Comparison of ENCODE assay signal across 17 cellular contexts in genomic region chr3:195911041-195911945, GRCh38. TPM values are rescaled to one million over a fixed set of nuclear protein-coding genes. Genes with fewer than 3 reads are reported as not detected.
DNase-seq lines count a peak whose midpoint lies in the region; ATAC-seq, FAIRE-seq and TF ChIP-seq lines count a peak whose summit lies in the region.
"Had no signal": no experiment of that assay in that cellular context is flagged by ENCODE, and none has a peak within 500 bp of the region (broad histone marks: within the 10 kb centered on the region; RNA-seq: fewer than 3 reads in every experiment).

No MANE protein-coding gene starts in this region.

- no peak overlapping the region for H3K4me3 Mint-ChIP-seq in CD8-positive, alpha-beta T cell

- DNase-seq in CD8-positive, alpha-beta T cell: no peak
- DNase-seq in RPMI7951 (ENCODE audit: low read depth): peak; percentile 13
- DNase-seq in endothelial cell of umbilical vein (ENCODE audit: low read depth, low spot score): no peak
- DNase-seq in posterior vena cava (ENCODE audit: low spot score): peak; percentile 32
- no peak for DNase-seq in SKM-1 treated with dmso at 0.1 percent for 144 hours (lab: John Stamatoyannopoulos, UW; ENCODE audit: unreplicated experiment)
- DNase-seq in NCI-H1048 (lab: John Stamatoyannopoulos, UW): no peak
- no peak for DNase-seq in stimulated activated CD8-positive, alpha-beta memory T cell treated with anti-CD3 and anti-CD28 coated beads, Interleukin-4, amount 100 ng/mL, for 48 hours
- DNase-seq: activated CD4-positive, alpha-beta T cell treated with anti-CD3 and anti-CD28 coated beads, Interleukin-2, amount 10 ng/mL, durations not matched to agents 24 days and 14 days; activated T-cell treated with anti-CD3 and anti-CD28 coated beads, Interleukin-2, amount 50 U/mL, for 4 hours; AML-193; cortex of kidney; GF-D8; NCI-H187 treated with DMSO at 0.1 percent for 48 hours; NCI-H524 had no signal

- no peak overlapping the region for H3K27ac ChIP-seq in CD8-positive, alpha-beta T cell (ENCODE audit: low read depth, low read length)
- H3K27ac ChIP-seq in endothelial cell of umbilical vein (ENCODE audit: insufficient read depth, low read depth, low read length): no peak overlapping the region
- H3K27ac ChIP-seq: ovary had no signal

- H3K9me1 ChIP-seq in endothelial cell of umbilical vein (replicated peaks; ENCODE audit: control insufficient read depth, extremely low read depth, insufficient read depth, low read length): no peaks in the 10 kb centered on the region

- peaks cover 2% of the 10 kb centered on the region for H3K27me3 Mint-ChIP-seq in CD8-positive, alpha-beta T cell (ENCODE audit: low read depth)

- peak overlapping the region; percentile 41 for H3K27ac Mint-ChIP-seq in CD8-positive, alpha-beta T cell
- H3K27ac Mint-ChIP-seq: T-helper 1 cell treated with Interleukin-12 subunit alpha and Interleukin-12 subunit beta and Interleukin-4 antibody, amounts not matched to agents 30 μg/mL and 1 μg/mL, for 36 hours had no signal

- H3K9me3 ChIP-seq in CD8-positive, alpha-beta T cell (ENCODE audit: low read length): no peaks in the 10 kb centered on the region
- no peaks in the 10 kb centered on the region for H3K9me3 ChIP-seq in endothelial cell of umbilical vein (replicated peaks; ENCODE audit: control insufficient read depth, insufficient read depth, low read length)
- H3K9me3 ChIP-seq: ovary had no signal

- TF ChIP-seq CTCF in CD8-positive, alpha-beta T cell (IDR thresholded peaks at IDR 0.05): no peak
- no peak for TF ChIP-seq CTCF in endothelial cell of umbilical vein (IDR thresholded peaks at IDR 0.05; ENCODE audit: extremely low read depth in 1 of 2, insufficient read depth in 1 of 2, low read depth in 1 of 2, low read length in 2 of 2)

- FAIRE-seq in endothelial cell of umbilical vein (lab: Jason Lieb, UNC): peak; percentile 66

- intact Hi-C loops in CD8-positive, alpha-beta T cell (cut with DNase I, micrococcal nuclease): loop anchor here in 1 of 2 experiments (5.0 kb wide), 1 partner anchor 164 kb away; no protein-coding TSS in a partner anchor
- intact Hi-C loops in endothelial cell of umbilical vein (cut with micrococcal nuclease): no loop called here
- intact Hi-C loops in posterior vena cava (cut with DNase I): loop anchor here in 1 of 2 donors (10.0 kb wide), 1 partner anchor 46 kb away; no protein-coding TSS in a partner anchor

- dilution Hi-C loops in endothelial cell of umbilical vein (cut with MboI; ENCODE audit: extremely low pct_ligation_motif_present, low sequenced_read_pairs): no loop called here

- CTCF ChIA-PET in CD8-positive, alpha-beta T cell (lab: Charles Lee): interaction anchor here (0.6 to 6.7 kb wide), 6 partner anchors 12 to 641 kb away, joined by 3 to 208 read pairs (median 3); no protein-coding TSS in a partner anchor
- CTCF ChIA-PET in endothelial cell of umbilical vein (lab: Charles Lee): interaction anchor here (1.2 to 6.7 kb wide), 6 partner anchors 9 to 62 kb away, joined by 3 to 147 read pairs (median 41); no protein-coding TSS in a partner anchor

- peaks cover 29% of the 10 kb centered on the region for H3K4me1 ChIP-seq in CD8-positive, alpha-beta T cell (ENCODE audit: insufficient read depth, low read length)
- no peaks in the 10 kb centered on the region for H3K4me1 ChIP-seq in endothelial cell of umbilical vein (ENCODE audit: control insufficient read depth, extremely low read depth, insufficient read depth, low read length)

- H3K36me3 ChIP-seq in CD8-positive, alpha-beta T cell (ENCODE audit: insufficient read depth, low read length): no peaks in the 10 kb centered on the region
- H3K36me3 ChIP-seq in endothelial cell of umbilical vein (ENCODE audit: control insufficient read depth in 2 of 2, extremely low read depth in 1 of 2, insufficient read depth in 2 of 2, low read length in 2 of 2): no peaks in the 10 kb centered on the region
- H3K36me3 ChIP-seq: ovary had no signal

- no peak for TF ChIP-seq POLR2A in endothelial cell of umbilical vein (IDR thresholded peaks at IDR 0.05; ENCODE audit: low read depth, low read length)

- H2AFZ ChIP-seq in endothelial cell of umbilical vein (ENCODE audit: low read depth, low read length): no peak overlapping the region

- no peaks in the 10 kb centered on the region for H3K79me2 ChIP-seq in endothelial cell of umbilical vein (ENCODE audit: control insufficient read depth, insufficient read depth, low read length)

- peaks cover 26% of the 10 kb centered on the region for H3K4me1 Mint-ChIP-seq in CD8-positive, alpha-beta T cell (ENCODE audit: low read depth)

- no peaks in the 10 kb centered on the region for H3K27me3 ChIP-seq in CD8-positive, alpha-beta T cell (ENCODE audit: insufficient read depth, low read length)
- peaks cover 1 to 3% of the 10 kb centered on the region in 2 experiments for H3K27me3 ChIP-seq in endothelial cell of umbilical vein (ENCODE audit: control insufficient read depth in 2 of 2, insufficient read depth in 2 of 2, low read length in 2 of 2)
- H3K27me3 ChIP-seq: ovary had no signal

- no peak overlapping the region for H3K9ac ChIP-seq in endothelial cell of umbilical vein (replicated peaks; ENCODE audit: extremely low read depth, insufficient read depth, low read length)

- POLR2A ChIA-PET in CD8-positive, alpha-beta T cell (lab: Charles Lee): interaction anchor here (0.9 to 1.2 kb wide), 2 partner anchors 16 to 51 kb away, joined by 4 to 6 read pairs; no protein-coding TSS in a partner anchor
- POLR2A ChIA-PET in endothelial cell of umbilical vein (lab: Charles Lee): no interaction called here

- peaks cover 3% of the 10 kb centered on the region for H3K36me3 Mint-ChIP-seq in CD8-positive, alpha-beta T cell

- no peak overlapping the region for H3K4me2 ChIP-seq in endothelial cell of umbilical vein (ENCODE audit: insufficient read depth, low read length)

- no TSS peak for BruUV-seq in endothelial cell of umbilical vein (replicated peaks; lab: Mats Ljungman, UMichigan)

- H4K20me1 ChIP-seq in endothelial cell of umbilical vein (replicated peaks; ENCODE audit: control insufficient read depth, extremely low read depth, insufficient read depth, low read length): no peaks in the 10 kb centered on the region

- ATAC-seq in CD8-positive, alpha-beta T cell: no peak
- no peak for ATAC-seq in HG02623 (IDR thresholded peaks at IDR 0.05; ENCODE audit: unreplicated experiment)
- ATAC-seq: activated T-cell treated with anti-CD3 and anti-CD28 coated beads, Interleukin-2, amount 50 U/mL, for 4 hours had no signal

- H3K4me3 ChIP-seq in CD8-positive, alpha-beta T cell (ENCODE audit: low read depth, low read length): no peak overlapping the region
- H3K4me3 ChIP-seq in endothelial cell of umbilical vein (replicated peaks in 1 of 3; ENCODE audit: insufficient read depth in 1 of 3, low read depth in 1 of 3, low read length in 3 of 3): no peak overlapping the region
- H3K4me3 ChIP-seq: ovary had no signal

- no peaks in the 10 kb centered on the region for H3K9me3 Mint-ChIP-seq in CD8-positive, alpha-beta T cell
- H3K9me3 Mint-ChIP-seq: activated CD4-positive, alpha-beta T cell treated with anti-CD3 and anti-CD28 coated beads, Interleukin-2, amount 10 ng/mL, durations not matched to agents 24 days and 14 days; activated T-cell treated with anti-CD3 and anti-CD28 coated beads, Interleukin-2, amount 50 U/mL, for 4 hours; T-helper 1 cell treated with Interleukin-12 subunit alpha and Interleukin-12 subunit beta and Interleukin-4 antibody, amounts not matched to agents 30 μg/mL and 1 μg/mL, for 36 hours had no signal

TF ChIP-seq in endothelial cell of umbilical vein, 7 proteins besides CTCF, POLR2A, EP300 and RAD21:
- TF ChIP-seq GATA2 (IDR thresholded peaks at IDR 0.05; ENCODE audit: insufficient read depth, insufficient read length, low read depth, low read length): no peak
- no peak for TF ChIP-seq JUN (IDR thresholded peaks at IDR 0.05; ENCODE audit: borderline replicate concordance, insufficient read depth, insufficient read length, low read depth)
- TF ChIP-seq EZH2 (IDR thresholded peaks at IDR 0.05; ENCODE audit: borderline replicate concordance, low read depth, low read length, severe bottlenecking): no peak
- TF ChIP-seq POLR2AphosphoS5 (IDR thresholded peaks at IDR 0.05; ENCODE audit: insufficient read depth, low read depth, low read length): no peak
- TF ChIP-seq FOS (IDR thresholded peaks at IDR 0.05; ENCODE audit: borderline replicate concordance, insufficient read depth, low read length): no peak
- TF ChIP-seq MAX (IDR thresholded peaks at IDR 0.05; ENCODE audit: insufficient read depth, insufficient read length): no peak
- TF ChIP-seq MYC (IDR thresholded peaks at IDR 0.05; ENCODE audit: low read depth, low read length): no peak

RNA-seq across cellular contexts. Expression of gene TNK2, which starts 2.9 kb away (rescaled TPM):
- total RNA-seq in CD8-positive, alpha-beta T cell: 100 to 1,000 TPM; 127 to 130 TPM
- 7.1 and 8.7 TPM in 2 replicates for total RNA-seq in RPMI7951 (2014; rRNA removed; shearing (Covaris generic))
- 71.6 and 77.0 TPM in 2 replicates for total RNA-seq in endothelial cell of umbilical vein
- 18.6 and 23.1 TPM in 2 replicates for polyA plus RNA-seq in endothelial cell of umbilical vein
- polyA plus RNA-seq in endothelial cell of umbilical vein (2011; cell fraction: cytosol; rRNA removed): 8.4 and 12.5 TPM in 2 replicates
- polyA plus RNA-seq in endothelial cell of umbilical vein (2011; cell fraction: nucleus; rRNA removed): 99.5 and 113 TPM in 2 replicates
- 12.0 and 19.5 TPM in 2 replicates for polyA plus RNA-seq in endothelial cell of umbilical vein (2012)
- 16.3 and 28.5 TPM in 2 replicates for polyA minus RNA-seq in endothelial cell of umbilical vein
- polyA minus RNA-seq in endothelial cell of umbilical vein (2011; cell fraction: cytosol; rRNA and poly(A)+ RNA removed): 25.0 TPM
- polyA minus RNA-seq in endothelial cell of umbilical vein (2011; cell fraction: nucleus; rRNA and poly(A)+ RNA removed): 26.9 and 49.0 TPM in 2 replicates
- 10 to 100 TPM; 24.3 to 34.1 TPM for total RNA-seq in posterior vena cava

Comparison
In these comparisons a context has a peak if more than half of its experiments do, and no peak if none do; other contexts are left out.
1. DNase-seq: peak in RPMI7951 (single experiment) and posterior vena cava (single experiment); none in CD8-positive, alpha-beta T cell (0 of 7), endothelial cell of umbilical vein (single experiment), SKM-1 treated with dmso at 0.1 percent for 144 hours (single experiment), NCI-H1048 (single experiment) and stimulated activated CD8-positive, alpha-beta memory T cell treated with anti-CD3 and anti-CD28 coated beads, Interleukin-4, amount 100 ng/mL, for 48 hours (single experiment).